16 cellular contexts compared by ENCODE assay signal in genomic region chr1:59561782-59562181, GRCh38.
A peak's percentile ranks its signal among the peaks of the same experiment; 100 is the strongest.
DNase-seq lines count a peak whose midpoint lies in the region; ATAC-seq and TF ChIP-seq lines count a peak whose summit lies in the region.
"Had no signal": no experiment of that assay in that cellular context is flagged by ENCODE, and none has a peak within 500 bp of the region (broad histone marks: within the 10 kb centered on the region; RNA-seq: fewer than 3 reads in every experiment).

No MANE protein-coding gene starts in this region.

- TF ChIP-seq CTCF in Caco-2 (IDR thresholded peaks at IDR 0.05; ENCODE audit: insufficient read depth in 1 of 2, low read depth in 1 of 2, low read length in 1 of 2, severe bottlenecking in 1 of 2, unreplicated experiment in 1 of 2): no peak

- H3K4me1 ChIP-seq in BLaER1 (peaks cover 52% of the 10 kb centered on the region), Caco-2 (no peaks in the 10 kb centered on the region)

- peaks cover 26% of the 10 kb centered on the region for H3K9me3 ChIP-seq in BLaER1
- no peaks in the 10 kb centered on the region for H3K9me3 ChIP-seq in Caco-2

- H3K27me3 ChIP-seq in BLaER1 (no peaks in the 10 kb centered on the region), Caco-2 (replicated peaks; ENCODE audit: control insufficient read depth, insufficient read depth, low read length) (no peaks in the 10 kb centered on the region)
- H3K27me3 ChIP-seq: SJSA1 had no signal

- DNase-seq in NCI-H526 (lab: John Stamatoyannopoulos, UW): peak; percentile 77 to 78
- DNase-seq in foreskin melanocyte: peak; percentile 77
- no peak for DNase-seq in Caco-2
- DNase-seq: HFFc6, NCI-H1417, NCI-H187 treated with DMSO at 0.1 percent for 48 hours, NCI-H774, SW 1271 had no signal

- H3K4me2 ChIP-seq in BLaER1: peak overlapping the region; percentile 77

- intact Hi-C loops in Caco-2 (cut with micrococcal nuclease; ENCODE audit: unreplicated experiment): no loop called here

- H3K27me3 Mint-ChIP-seq in activated T-helper 17 cell treated with anti-CD3 and anti-CD28 coated beads, Interleukin-2, amount 50 U/mL, for 72 hours: no peaks in the 10 kb centered on the region
- no peaks in the 10 kb centered on the region for H3K27me3 Mint-ChIP-seq in Caco-2 (ENCODE audit: insufficient read depth, unreplicated experiment)

- POLR2A ChIA-PET in Caco-2 (lab: Charles Lee): no interaction called here

- no peaks in the 10 kb centered on the region for H4K20me1 ChIP-seq in BLaER1

- CTCF ChIA-PET in Caco-2 (lab: Charles Lee): no interaction called here

- no peak overlapping the region for H3K4me3 Mint-ChIP-seq in activated T-helper 17 cell treated with anti-CD3 and anti-CD28 coated beads, Interleukin-2, amount 50 U/mL, for 72 hours
- H3K4me3 Mint-ChIP-seq in Caco-2 (ENCODE audit: unreplicated experiment): no peak overlapping the region
- H3K4me3 Mint-ChIP-seq: HFFc6 had no signal

- no peaks in the 10 kb centered on the region for H3K36me3 Mint-ChIP-seq in activated T-helper 17 cell treated with anti-CD3 and anti-CD28 coated beads, Interleukin-2, amount 50 U/mL, for 72 hours (ENCODE audit: low read depth)
- H3K36me3 Mint-ChIP-seq in Caco-2 (ENCODE audit: insufficient read depth, unreplicated experiment): no peaks in the 10 kb centered on the region

- H3K9me3 Mint-ChIP-seq in activated T-helper 17 cell treated with anti-CD3 and anti-CD28 coated beads, Interleukin-2, amount 50 U/mL, for 72 hours: peaks cover 10% of the 10 kb centered on the region
- H3K9me3 Mint-ChIP-seq in Caco-2 (ENCODE audit: unreplicated experiment): no peaks in the 10 kb centered on the region

- peak; percentile 21 for ATAC-seq in GM21447 (IDR thresholded peaks at IDR 0.05; ENCODE audit: unreplicated experiment)
- ATAC-seq in activated CD4-positive, CD25-positive, alpha-beta regulatory T cell treated with anti-CD3 and anti-CD28 coated beads, Interleukin-2, amount 50 U/mL, for 24 hours: no peak
- ATAC-seq in GM21367 (IDR thresholded peaks at IDR 0.05; ENCODE audit: unreplicated experiment): no peak
- no peak for ATAC-seq in activated T-helper 17 cell treated with anti-CD3 and anti-CD28 coated beads, Interleukin-2, amount 50 U/mL, for 72 hours (replicated peaks)

- peak overlapping the region; percentile 23; the same call in 1 of the 2 replicates for H3K27ac ChIP-seq in BLaER1
- H3K27ac ChIP-seq: C4-2B, RWPE1, SJSA1 had no signal

- H3K27ac Mint-ChIP-seq in activated T-helper 17 cell treated with anti-CD3 and anti-CD28 coated beads, Interleukin-2, amount 50 U/mL, for 72 hours: no peak overlapping the region
- H3K27ac Mint-ChIP-seq in Caco-2 (ENCODE audit: unreplicated experiment): no peak overlapping the region
- H3K27ac Mint-ChIP-seq: HFFc6 had no signal

- no TSS peak for BruUV-seq in Caco-2 (replicated peaks; lab: Mats Ljungman, UMichigan)

- no peak overlapping the region for H3K4me3 ChIP-seq in BLaER1
- no peak overlapping the region for H3K4me3 ChIP-seq in Caco-2 (ENCODE audit: low read depth, low read length)
- H3K4me3 ChIP-seq: SJSA1 had no signal

- no peaks in the 10 kb centered on the region for H3K4me1 Mint-ChIP-seq in activated T-helper 17 cell treated with anti-CD3 and anti-CD28 coated beads, Interleukin-2, amount 50 U/mL, for 72 hours
- H3K4me1 Mint-ChIP-seq in Caco-2 (ENCODE audit: low read depth, unreplicated experiment): no peaks in the 10 kb centered on the region

- H3K36me3 ChIP-seq in BLaER1 (peaks cover 7% of the 10 kb centered on the region; the same call in 1 of the 2 replicates), Caco-2 (ENCODE audit: control insufficient read depth, insufficient read depth, low read length) (no peaks in the 10 kb centered on the region)
- H3K36me3 ChIP-seq: SJSA1 had no signal

- no peak overlapping the region for H3K9ac ChIP-seq in BLaER1

Comparison
In these comparisons a context has a peak if more than half of its experiments do, and no peak if none do; other contexts are left out.
1. DNase-seq: peak in NCI-H526 (2 of 2) and foreskin melanocyte (single experiment); none in Caco-2 (0 of 2).